In the genomic region with DNA sequence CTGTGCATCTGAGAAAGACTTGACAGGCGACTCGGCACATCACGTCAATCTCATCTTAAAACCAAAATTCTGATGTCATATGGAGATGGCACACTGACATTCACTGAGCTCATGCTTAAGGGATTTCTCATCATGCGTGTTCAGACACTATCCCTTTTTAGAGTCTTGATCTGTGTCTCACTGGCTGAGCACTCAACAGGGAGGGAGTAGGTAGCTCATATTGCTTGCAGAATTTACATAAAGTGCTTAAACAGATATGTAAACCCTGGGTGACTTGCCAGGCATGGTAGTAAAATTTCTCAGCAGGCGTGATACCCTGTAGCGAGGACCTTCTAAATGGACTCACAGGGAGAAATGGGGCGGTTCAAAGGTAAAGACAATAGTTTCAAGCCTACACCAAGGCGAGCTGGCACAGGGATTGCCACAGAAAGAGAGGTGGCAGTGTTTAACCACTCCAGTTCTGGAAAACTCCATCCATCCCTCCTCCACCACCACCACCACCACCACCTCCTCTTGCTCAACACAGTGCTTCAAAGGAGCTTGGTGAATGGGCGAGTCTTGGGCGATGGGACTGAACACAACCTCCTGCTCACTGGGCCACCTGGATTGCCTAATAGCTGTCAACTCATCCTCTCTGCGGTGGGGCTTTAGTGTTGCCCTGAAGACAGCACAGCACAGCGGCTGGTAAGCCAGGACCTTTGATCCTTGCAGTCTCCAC, we compare ENCODE assay signal across 1 cellular context.
TF ChIP-seq lines count a peak whose summit lies in the region.

No MANE protein-coding gene starts in this region.

TF ChIP-seq in HCT116, 20 proteins besides CTCF, POLR2A, EP300 and RAD21 (continued from another document):
- TF ChIP-seq ELF1 (IDR thresholded peaks at IDR 0.05; ENCODE audit: borderline replicate concordance, low read depth) (no peak), CBX3 (IDR thresholded peaks at IDR 0.05; ENCODE audit: low read depth) (no peak), FOSL1 (IDR thresholded peaks at IDR 0.05; ENCODE audit: low read depth) (no peak), CEBPB (IDR thresholded peaks at IDR 0.05; ENCODE audit: low read depth) (no peak)
- TF ChIP-seq, protein P1, sequence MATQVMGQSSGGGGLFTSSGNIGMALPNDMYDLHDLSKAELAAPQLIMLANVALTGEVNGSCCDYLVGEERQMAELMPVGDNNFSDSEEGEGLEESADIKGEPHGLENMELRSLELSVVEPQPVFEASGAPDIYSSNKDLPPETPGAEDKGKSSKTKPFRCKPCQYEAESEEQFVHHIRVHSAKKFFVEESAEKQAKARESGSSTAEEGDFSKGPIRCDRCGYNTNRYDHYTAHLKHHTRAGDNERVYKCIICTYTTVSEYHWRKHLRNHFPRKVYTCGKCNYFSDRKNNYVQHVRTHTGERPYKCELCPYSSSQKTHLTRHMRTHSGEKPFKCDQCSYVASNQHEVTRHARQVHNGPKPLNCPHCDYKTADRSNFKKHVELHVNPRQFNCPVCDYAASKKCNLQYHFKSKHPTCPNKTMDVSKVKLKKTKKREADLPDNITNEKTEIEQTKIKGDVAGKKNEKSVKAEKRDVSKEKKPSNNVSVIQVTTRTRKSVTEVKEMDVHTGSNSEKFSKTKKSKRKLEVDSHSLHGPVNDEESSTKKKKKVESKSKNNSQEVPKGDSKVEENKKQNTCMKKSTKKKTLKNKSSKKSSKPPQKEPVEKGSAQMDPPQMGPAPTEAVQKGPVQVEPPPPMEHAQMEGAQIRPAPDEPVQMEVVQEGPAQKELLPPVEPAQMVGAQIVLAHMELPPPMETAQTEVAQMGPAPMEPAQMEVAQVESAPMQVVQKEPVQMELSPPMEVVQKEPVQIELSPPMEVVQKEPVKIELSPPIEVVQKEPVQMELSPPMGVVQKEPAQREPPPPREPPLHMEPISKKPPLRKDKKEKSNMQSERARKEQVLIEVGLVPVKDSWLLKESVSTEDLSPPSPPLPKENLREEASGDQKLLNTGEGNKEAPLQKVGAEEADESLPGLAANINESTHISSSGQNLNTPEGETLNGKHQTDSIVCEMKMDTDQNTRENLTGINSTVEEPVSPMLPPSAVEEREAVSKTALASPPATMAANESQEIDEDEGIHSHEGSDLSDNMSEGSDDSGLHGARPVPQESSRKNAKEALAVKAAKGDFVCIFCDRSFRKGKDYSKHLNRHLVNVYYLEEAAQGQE (IDR thresholded peaks at IDR 0.05; ENCODE audit: low read depth), result no peak
